ENCODE assay signal across 1 cellular context in the genomic region with DNA sequence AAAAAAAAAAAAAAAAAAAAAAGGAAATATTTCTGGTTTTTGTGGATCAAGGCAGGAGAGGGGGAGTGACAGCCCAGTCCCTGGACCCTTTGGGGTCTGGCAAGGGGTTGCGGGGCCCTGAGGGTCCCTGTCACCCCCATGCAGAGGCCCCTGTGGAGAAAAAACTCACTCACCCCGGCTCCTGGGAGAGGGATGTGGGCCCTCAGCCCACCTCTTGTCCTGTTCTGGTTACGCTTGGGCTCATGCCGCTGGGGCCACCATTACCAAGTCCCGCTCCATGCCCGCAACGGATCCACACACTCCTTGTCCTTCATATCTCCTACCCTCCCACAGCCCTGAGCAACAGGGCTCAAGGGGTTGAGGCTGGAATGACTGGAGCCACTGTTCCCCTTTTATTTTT.
TF ChIP-seq lines count a peak whose summit lies in the region.

No MANE protein-coding gene starts in this region.

TF ChIP-seq in IMR-90, 13 proteins besides CTCF, POLR2A, EP300 and RAD21 (continued from another document):
- TF ChIP-seq MAZ (IDR thresholded peaks at IDR 0.05; ENCODE audit: borderline replicate concordance, low read depth, low read length) (no peak), MXI1 (IDR thresholded peaks at IDR 0.05; ENCODE audit: borderline replicate concordance, low read depth, low read length) (no peak), MAFK (IDR thresholded peaks at IDR 0.05; ENCODE audit: low read depth, low read length) (no peak), NFE2L2 (IDR thresholded peaks at IDR 0.05; ENCODE audit: low read depth, low read length) (no peak), CHD1 (IDR thresholded peaks at IDR 0.05; ENCODE audit: low read depth, low read length) (no peak), USF2 (IDR thresholded peaks at IDR 0.05; ENCODE audit: low read depth, low read length) (no peak), BHLHE40 (IDR thresholded peaks at IDR 0.05; ENCODE audit: low read depth, low read length) (no peak), RCOR1 (IDR thresholded peaks at IDR 0.05; ENCODE audit: insufficient replicate concordance, low read length) (no peak), FOS (IDR thresholded peaks at IDR 0.05; ENCODE audit: low read depth, low read length) (no peak), ELK1 (IDR thresholded peaks at IDR 0.05; ENCODE audit: borderline replicate concordance, low read depth, low read length) (no peak), RFX5 (IDR thresholded peaks at IDR 0.05; ENCODE audit: low read depth, low read length) (no peak), CEBPB (IDR thresholded peaks at IDR 0.05; ENCODE audit: low read depth, low read length) (no peak)
